17 cellular contexts compared by ENCODE assay signal in the genomic region with DNA sequence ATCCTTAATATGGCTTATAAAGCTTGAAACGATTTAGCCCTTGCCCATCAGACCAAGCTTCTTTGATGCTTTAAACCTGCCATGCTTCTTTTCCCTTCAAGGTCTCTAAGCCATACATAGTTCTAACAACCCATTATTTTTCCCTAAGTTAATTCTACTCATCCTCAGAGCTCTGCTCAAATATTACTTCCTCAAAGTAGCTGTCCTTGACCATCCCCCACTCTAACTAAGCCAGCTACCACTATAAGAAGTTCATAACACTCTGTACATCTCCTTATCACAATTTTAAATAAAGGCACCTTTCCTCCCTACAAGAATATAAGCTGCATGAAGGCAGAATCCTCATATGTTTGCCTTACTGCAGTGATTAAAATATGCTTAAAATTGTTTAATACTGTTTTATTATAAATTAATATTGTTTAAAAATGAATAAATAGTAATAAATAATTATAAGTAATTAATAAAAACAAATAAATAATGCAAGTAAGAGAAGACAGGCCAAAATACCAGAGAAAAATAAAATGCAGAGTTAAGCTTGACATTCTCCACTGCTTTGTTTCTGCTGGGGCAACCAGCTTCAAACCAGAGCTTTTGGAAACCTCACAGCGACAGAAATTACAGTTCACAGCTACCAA.
"Had no signal": no experiment of that assay in that cellular context is flagged by ENCODE, and none has a peak within 500 bp of the region (broad histone marks: within the 10 kb centered on the region; RNA-seq: fewer than 3 reads in every experiment).

No MANE protein-coding gene starts in this region.

- H3K27ac Mint-ChIP-seq: activated T-helper 2 cell treated with anti-CD3 and anti-CD28 coated beads, Interferon-gamma antibody, Interleukin-2, Interleukin-4, amounts not matched to agents 10 μg/mL and 5 μg/mL and 100 μg/mL, durations not matched to agents 14 hours and 24 hours and 36 hours; nephron progenitor cell had no signal

- DNase-seq: activated CD4-positive, alpha-beta T cell treated with anti-CD3 and anti-CD28 coated beads for 48 hours; activated naive CD4-positive, alpha-beta T cell treated with anti-CD3 and anti-CD28 coated beads, Interleukin-2, amount 50 U/mL, for 16 hours; activated T-cell treated with anti-CD3 and anti-CD28 coated beads for 4 hours; amniotic stem cell; body of pancreas; central memory CD4-positive, alpha-beta T cell; effector CD8-positive, alpha-beta T cell; gastrocnemius medialis; heart right ventricle; left lung; nephron progenitor cell; stimulated activated CD4-positive, alpha-beta T cell treated with anti-CD3 and anti-CD28 coated beads, Interleukin-2, amount 100 ng/mL, for 24 hours; stimulated activated naive CD4-positive, alpha-beta T cell; trophoblast cell; WERI-Rb-1 had no signal

- H3K4me3 Mint-ChIP-seq: nephron progenitor cell had no signal

- H3K4me1 Mint-ChIP-seq: nephron progenitor cell had no signal

- ATAC-seq: body of pancreas, gastrocnemius medialis, heart right ventricle, left lung, sciatic nerve had no signal
